In the genomic region with DNA sequence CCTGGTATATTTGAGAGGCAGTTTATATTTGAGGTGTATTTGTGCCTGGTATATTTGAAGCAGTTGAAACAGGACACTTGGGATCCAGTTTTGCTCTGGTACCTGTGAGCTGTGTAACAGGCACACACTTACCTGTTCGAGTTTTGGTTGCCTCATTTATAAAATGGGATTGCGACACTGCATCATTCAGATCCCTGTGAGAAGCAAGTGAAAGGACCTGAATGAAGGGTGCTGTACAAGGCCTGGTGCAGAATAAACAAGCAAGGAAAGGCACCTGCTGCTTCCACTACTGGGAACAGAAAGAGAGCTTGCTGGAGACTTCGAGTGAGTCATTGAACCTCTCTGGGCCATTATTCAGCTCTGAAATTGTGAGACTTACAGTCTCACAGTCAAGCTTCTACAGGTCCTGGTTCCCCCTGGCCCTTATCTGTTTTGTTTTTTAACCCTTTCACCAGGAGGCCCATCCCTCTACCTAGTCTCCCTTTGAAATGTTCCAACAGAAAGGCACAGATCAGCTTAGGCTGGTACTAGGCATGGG, we compare ENCODE assay signal across 25 cellular contexts. TPM values are rescaled to one million over a fixed set of nuclear protein-coding genes. Genes with fewer than 3 reads are reported as not detected.
A peak's percentile ranks its signal among the peaks of the same experiment; 100 is the strongest.
DNase-seq lines count a peak whose midpoint lies in the region; ATAC-seq and TF ChIP-seq lines count a peak whose summit lies in the region.
"Had no signal": no experiment of that assay in that cellular context is flagged by ENCODE, and none has a peak within 500 bp of the region (broad histone marks: within the 10 kb centered on the region; RNA-seq: fewer than 3 reads in every experiment).

No MANE protein-coding gene starts in this region.

- intact Hi-C loops in MCF 10A (cut with micrococcal nuclease), result no loop called here
- intact Hi-C loops in mammary epithelial cell (cut with micrococcal nuclease), result no loop called here
- intact Hi-C loops in left lung (cut with DNase I), result no loop called here

- H2AFZ ChIP-seq in mammary epithelial cell (ENCODE audit: low read depth, low read length) (no peak overlapping the region), SU-DHL-6 (ENCODE audit: low read depth, low read length, severe bottlenecking) (no peak overlapping the region)

- no peak overlapping the region for H3K27ac ChIP-seq in mammary epithelial cell (ENCODE audit: insufficient read depth, low read depth, low read length)
- H3K27ac ChIP-seq in SU-DHL-6 (ENCODE audit: low read depth, low read length), result peak overlapping the region; percentile 89; the same call in 1 of the 2 replicates
- no peak overlapping the region for H3K27ac ChIP-seq in left lung
- H3K27ac ChIP-seq: BLaER1, HL-60, SK-N-MC had no signal

- no peak overlapping the region for H3K4me3 ChIP-seq in mammary epithelial cell (replicated peaks in 1 of 3; ENCODE audit: insufficient read depth in 1 of 3, low read depth in 2 of 3, low read length in 3 of 3)
- H3K4me3 ChIP-seq in SU-DHL-6 (ENCODE audit: insufficient read depth, low read length, poor library complexity, severe bottlenecking), result no peak overlapping the region
- no peak overlapping the region for H3K4me3 ChIP-seq in left lung
- H3K4me3 ChIP-seq: BLaER1, SK-N-MC had no signal

- H3K4me3 Mint-ChIP-seq in MCF 10A (ENCODE audit: unreplicated experiment), result no peak overlapping the region
- H3K4me3 Mint-ChIP-seq in stimulated activated effector memory CD8-positive, alpha-beta T cell treated with anti-CD3 and anti-CD28 coated beads, Interleukin-12 subunit alpha, Interleukin-12 subunit beta, amount 100 ng/mL, for 72 hours, result no peak overlapping the region
- H3K4me3 Mint-ChIP-seq: CD8-positive, alpha-beta T cell; H9; T-cell had no signal

- TF ChIP-seq CTCF in MCF 10A (IDR thresholded peaks at IDR 0.05; ENCODE audit: unreplicated experiment), result no peak
- no peak for TF ChIP-seq CTCF in mammary epithelial cell (conservative IDR thresholded peaks at IDR 0.05 in 1 of 2, IDR thresholded peaks at IDR 0.05 in 1 of 2; ENCODE audit: extremely low read depth in 1 of 2, insufficient read depth in 1 of 2, low read depth in 1 of 2, low read length in 2 of 2)
- TF ChIP-seq CTCF in SU-DHL-6 (IDR thresholded peaks at IDR 0.05; ENCODE audit: insufficient read depth, low read length, poor library complexity, severe bottlenecking), result no peak
- no peak for TF ChIP-seq CTCF in left lung (IDR thresholded peaks at IDR 0.05)

- DNase-seq in MCF 10A (ENCODE audit: unreplicated experiment), result peak; percentile 52
- DNase-seq in mammary epithelial cell, result no peak
- DNase-seq in left lung, result no peak
- no peak for DNase-seq in NCI-H446 (lab: John Stamatoyannopoulos, UW)
- no peak for DNase-seq in NCI-H774 (lab: John Stamatoyannopoulos, UW)
- no peak for DNase-seq in DMS153 treated with DMSO at 0.1 percent for 48 hours (lab: John Stamatoyannopoulos, UW; ENCODE audit: unreplicated experiment)
- DNase-seq in stimulated activated effector memory CD8-positive, alpha-beta T cell treated with anti-CD3 and anti-CD28 coated beads, Interleukin-12 subunit alpha, Interleukin-12 subunit beta, amount 100 ng/mL, for 72 hours (ENCODE audit: low spot score in 2 of 2), result no peak
- DNase-seq: Calu3; CD8-positive, alpha-beta T cell; DMS79; H9; NCI-H1105 treated with DMSO at 0.1 percent for 48 hours; NCI-H1694; NCI-H2081 treated with DMSO at 0.1 percent for 48 hours; NCI-H2227 treated with DMSO at 0.1 percent for 48 hours; NCI-H526; NK-92 treated with Interleukin-12 subunit alpha and Interleukin-12 subunit beta, amount 100 ng/mL, for 24 hours; SHP77; T-cell had no signal

- H3K36me3 Mint-ChIP-seq in MCF 10A (ENCODE audit: insufficient read depth, unreplicated experiment), result no peaks in the 10 kb centered on the region
- H3K36me3 Mint-ChIP-seq in stimulated activated effector memory CD8-positive, alpha-beta T cell treated with anti-CD3 and anti-CD28 coated beads, Interleukin-12 subunit alpha, Interleukin-12 subunit beta, amount 100 ng/mL, for 72 hours, result no peaks in the 10 kb centered on the region
- H3K36me3 Mint-ChIP-seq: CD8-positive, alpha-beta T cell; IgD-negative memory B cell; T-cell had no signal

- H3K27me3 Mint-ChIP-seq in MCF 10A (ENCODE audit: insufficient read depth, unreplicated experiment), result no peaks in the 10 kb centered on the region

- peak; percentile 97 for ATAC-seq in left lung
- no peak for ATAC-seq in stimulated activated effector memory CD8-positive, alpha-beta T cell treated with anti-CD3 and anti-CD28 coated beads, Interleukin-12 subunit alpha, Interleukin-12 subunit beta, amount 100 ng/mL, for 72 hours
- ATAC-seq: CD8-positive, alpha-beta T cell; T-cell had no signal

- H3K9me2 ChIP-seq in SU-DHL-6 (replicated peaks; ENCODE audit: insufficient read depth, low read length), result no peaks in the 10 kb centered on the region

- dilution Hi-C loops in mammary epithelial cell (cut with HindIII; ENCODE audit: low sequenced_read_pairs), result no loop called here

- no peaks in the 10 kb centered on the region for H3K79me2 ChIP-seq in mammary epithelial cell (ENCODE audit: insufficient read depth, low read length)
- no peaks in the 10 kb centered on the region for H3K79me2 ChIP-seq in SU-DHL-6 (ENCODE audit: insufficient read depth, low read length)

- H3K4me1 ChIP-seq in mammary epithelial cell (ENCODE audit: insufficient read depth, low read length), result no peaks in the 10 kb centered on the region
- no peaks in the 10 kb centered on the region for H3K4me1 ChIP-seq in left lung

- no peak overlapping the region for H3K9ac ChIP-seq in mammary epithelial cell (ENCODE audit: insufficient read depth, low read length)
- H3K9ac ChIP-seq in SU-DHL-6 (ENCODE audit: low read length), result no peak overlapping the region
- H3K9ac ChIP-seq: BLaER1 had no signal

- in situ Hi-C loops in mammary epithelial cell (cut with MboI; ENCODE audit: low sequenced_read_pairs in 2 of 2), result no loop called here

- H3K27me3 ChIP-seq in mammary epithelial cell (ENCODE audit: insufficient read depth, low read length) (no peaks in the 10 kb centered on the region), SU-DHL-6 (ENCODE audit: low read length) (no peaks in the 10 kb centered on the region), left lung (peaks cover 0 to 18% of the 10 kb centered on the region in 2 donors)
- H3K27me3 ChIP-seq: BLaER1 had no signal

- POLR2A ChIA-PET in MCF 10A (lab: Yijun Ruan, JAX), result interaction anchor here (1.0 to 1.2 kb wide), 4 partner anchors 9 to 130 kb away, joined by 3 read pairs; no protein-coding TSS in a partner anchor

- CTCF ChIA-PET in MCF 10A (lab: Yijun Ruan, JAX) (interaction anchor here (2.0 kb wide), 1 partner anchor 35 kb away, joined by 9 read pairs; no protein-coding TSS in a partner anchor), mammary epithelial cell (lab: Charles Lee; ENCODE audit: low non-redundant PET) (no interaction called here)

- H3K4me2 ChIP-seq in mammary epithelial cell (ENCODE audit: insufficient read depth, low read depth, low read length), result no peak overlapping the region
- H3K4me2 ChIP-seq in SU-DHL-6 (ENCODE audit: low read depth, low read length, poor library complexity, severe bottlenecking), result no peak overlapping the region

- H3K9me3 Mint-ChIP-seq in MCF 10A (ENCODE audit: unreplicated experiment), result no peaks in the 10 kb centered on the region
- no peaks in the 10 kb centered on the region for H3K9me3 Mint-ChIP-seq in stimulated activated effector memory CD8-positive, alpha-beta T cell treated with anti-CD3 and anti-CD28 coated beads, Interleukin-12 subunit alpha, Interleukin-12 subunit beta, amount 100 ng/mL, for 72 hours
- H3K9me3 Mint-ChIP-seq: CD8-positive, alpha-beta T cell; IgD-negative memory B cell; T-cell had no signal

- H3F3A ChIP-seq in SU-DHL-6 (ENCODE audit: insufficient read depth), result peaks cover 3% of the 10 kb centered on the region; the same call in 1 of the 2 replicates

- H3K9me3 ChIP-seq in mammary epithelial cell (replicated peaks; ENCODE audit: insufficient read depth, low read length) (no peaks in the 10 kb centered on the region), SU-DHL-6 (ENCODE audit: insufficient read depth, low read length) (no peaks in the 10 kb centered on the region), left lung (no peaks in the 10 kb centered on the region)
- H3K9me3 ChIP-seq: BLaER1 had no signal

- no peaks in the 10 kb centered on the region for H4K20me1 ChIP-seq in mammary epithelial cell (ENCODE audit: insufficient read depth, low read length)
- H4K20me1 ChIP-seq in SU-DHL-6 (ENCODE audit: low read depth, low read length), result no peaks in the 10 kb centered on the region
- H4K20me1 ChIP-seq: BLaER1 had no signal

- no peak overlapping the region for H3K27ac Mint-ChIP-seq in MCF 10A (ENCODE audit: low read depth, unreplicated experiment)
- H3K27ac Mint-ChIP-seq in stimulated activated effector memory CD8-positive, alpha-beta T cell treated with anti-CD3 and anti-CD28 coated beads, Interleukin-12 subunit alpha, Interleukin-12 subunit beta, amount 100 ng/mL, for 72 hours, result no peak overlapping the region
- H3K27ac Mint-ChIP-seq: CD8-positive, alpha-beta T cell; H9; T-cell had no signal

- no peaks in the 10 kb centered on the region for H3K4me1 Mint-ChIP-seq in MCF 10A (ENCODE audit: insufficient read depth, unreplicated experiment)
- H3K4me1 Mint-ChIP-seq in stimulated activated effector memory CD8-positive, alpha-beta T cell treated with anti-CD3 and anti-CD28 coated beads, Interleukin-12 subunit alpha, Interleukin-12 subunit beta, amount 100 ng/mL, for 72 hours, result no peaks in the 10 kb centered on the region
- H3K4me1 Mint-ChIP-seq: T-cell had no signal

- 65% methylated on average over 3 of the region's 3 CpGs for WGBS in mammary epithelial cell (ENCODE audit: low coverage, missing lambda C conversion rate)

- BruUV-seq in MCF 10A (replicated peaks; lab: Mats Ljungman, UMichigan), result no TSS peak
- BruUV-seq in mammary epithelial cell (replicated peaks; lab: Mats Ljungman, UMichigan), result no TSS peak

- H3K36me3 ChIP-seq in mammary epithelial cell (ENCODE audit: insufficient read depth, low read length) (no peaks in the 10 kb centered on the region), SU-DHL-6 (ENCODE audit: low read length) (no peaks in the 10 kb centered on the region), left lung (no peaks in the 10 kb centered on the region)
- H3K36me3 ChIP-seq: BLaER1 had no signal

RNA-seq across cellular contexts. Expression of a gene that starts 11.5 kb away (rescaled TPM):
- 0.47 TPM in 1 of 2 replicates, not detected in the other for total RNA-seq in MCF 10A (2022)
- total RNA-seq in mammary epithelial cell, result not detected
- 0.17 TPM for polyA plus RNA-seq in mammary epithelial cell
- polyA minus RNA-seq in mammary epithelial cell, result not detected
- not detected for total RNA-seq in left lung
- total RNA-seq: Calu3; CD8-positive, alpha-beta T cell; H9; RPMI7951; T-cell had no signal
- polyA plus RNA-seq: IgD-negative memory B cell had no signal

RNA-seq across cellular contexts. Expression of a gene that starts 14.1 kb away (rescaled TPM):
- total RNA-seq in MCF 10A (2022), result 0.16 and 0.20 TPM in 2 replicates
- total RNA-seq in mammary epithelial cell, result under 1 TPM; under 0.01 to 0.52 TPM
- polyA plus RNA-seq in mammary epithelial cell, result 0.20 TPM
- polyA minus RNA-seq in mammary epithelial cell, result not detected
- total RNA-seq in left lung, result not detected
- total RNA-seq: CD8-positive, alpha-beta T cell; H9; RPMI7951 had no signal
- polyA plus RNA-seq: IgD-negative memory B cell had no signal

RNA-seq across cellular contexts. Expression of a gene that starts 38.9 kb away (rescaled TPM):
- not detected in 2 replicates for total RNA-seq in MCF 10A (2022)
- under 1 TPM; 0.52 to 0.67 TPM for total RNA-seq in mammary epithelial cell
- polyA plus RNA-seq in mammary epithelial cell, result 0.94 TPM
- polyA minus RNA-seq in mammary epithelial cell, result not detected
- not detected for total RNA-seq in left lung
- total RNA-seq: CD8-positive, alpha-beta T cell; H9; RPMI7951 had no signal
- polyA plus RNA-seq: IgD-negative memory B cell had no signal
